ENCODE assay signal across 11 cellular contexts in the genomic region with DNA sequence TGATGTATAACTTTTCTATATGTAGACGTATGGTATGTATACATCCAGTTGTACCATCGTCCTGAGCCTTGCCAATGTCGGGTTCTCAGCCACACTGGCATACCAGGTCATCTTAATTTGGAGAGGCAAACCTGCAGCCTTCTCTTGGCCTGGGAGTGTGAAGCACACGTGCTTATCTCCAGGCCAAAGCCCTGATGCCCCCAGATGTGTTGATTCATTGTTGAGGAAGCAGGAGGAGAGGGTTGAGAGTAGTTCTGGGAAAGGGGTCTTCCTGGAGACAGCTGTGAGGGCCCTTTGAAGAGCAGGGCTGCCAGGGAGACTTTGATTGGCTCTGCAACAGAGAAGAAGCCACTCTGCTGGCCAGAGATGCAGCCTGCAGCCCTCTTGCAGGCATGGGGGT.
"Had no signal": no experiment of that assay in that cellular context is flagged by ENCODE, and none has a peak within 500 bp of the region (broad histone marks: within the 10 kb centered on the region; RNA-seq: fewer than 3 reads in every experiment).

No MANE protein-coding gene starts in this region.

- H3K4me1 Mint-ChIP-seq: GM23338 had no signal

- H3K9me3 ChIP-seq: HAP-1 had no signal

- FAIRE-seq: H1, H54 had no signal

- H3K4me1 ChIP-seq: HAP-1 had no signal

- H3K9me3 Mint-ChIP-seq: HFFc6 had no signal

- H3K27ac ChIP-seq: GM23248 had no signal

- H3K27ac Mint-ChIP-seq: GM23338, H9, HFFc6 had no signal

- H3K9ac ChIP-seq: GM23248 had no signal

- ATAC-seq: GM23338, HCT116 had no signal

- H3K4me3 ChIP-seq: GM23248, GM23338, HAP-1 had no signal

- H3K4me3 Mint-ChIP-seq: GM23338, H9, HFFc6 had no signal

- H3K4me2 ChIP-seq: GM23338 had no signal

- H3K36me3 ChIP-seq: HAP-1 had no signal

- DNase-seq: GM23248, GOT3, H7, H9, HCEC 1CT, HFFc6 had no signal

- H2AFZ ChIP-seq: GM23248, GM23338 had no signal
